20 cellular contexts compared by ENCODE assay signal in the genomic region with DNA sequence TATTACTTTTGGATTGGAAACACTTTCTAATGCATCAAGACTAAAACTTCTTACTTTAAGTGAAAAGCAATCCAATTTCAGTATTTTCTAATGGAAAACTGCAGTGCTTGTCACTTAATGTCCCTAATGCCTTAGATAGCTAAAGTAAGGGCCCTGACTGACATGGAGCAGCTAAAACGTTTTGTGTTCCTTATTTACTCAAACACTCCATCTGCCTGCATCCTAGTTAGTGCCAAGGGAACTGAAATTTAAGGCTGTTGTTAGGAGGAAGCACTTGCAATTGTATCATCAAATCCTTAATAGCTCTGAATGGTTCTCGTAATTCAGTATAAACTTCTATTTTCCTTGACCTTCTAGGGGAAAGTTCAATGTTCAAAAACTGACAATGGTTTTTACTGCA.
DNase-seq lines count a peak whose midpoint lies in the region; TF ChIP-seq lines count a peak whose summit lies in the region.
"Had no signal": no experiment of that assay in that cellular context is flagged by ENCODE, and none has a peak within 500 bp of the region (broad histone marks: within the 10 kb centered on the region; RNA-seq: fewer than 3 reads in every experiment).

No MANE protein-coding gene starts in this region.

- DNase-seq in DMS 273 treated with DMSO at 0.1 percent for 48 hours (lab: John Stamatoyannopoulos, UW) (peak; percentile 29), DMS79 (lab: John Stamatoyannopoulos, UW) (peak; percentile 8), NCI-H2029 treated with DMSO at 0.1 percent for 48 hours (lab: John Stamatoyannopoulos, UW) (peak; percentile 76), NCI-H69 (lab: John Stamatoyannopoulos, UW) (peak; percentile 5), head of caudate nucleus (no peak), HFFc6 (no peak), NCI-H226 (no peak)
- DNase-seq: activated B cell treated with CpG ODN at 0.5 μM for 24 hours; activated CD4-positive, alpha-beta T cell treated with anti-CD3 and anti-CD28 coated beads, Interleukin-2, amount 50 U/mL, for 4 hours; central memory CD4-positive, alpha-beta T cell; kidney glomerular epithelial cell; NCI-H82; SHP77; stimulated activated CD4-positive, alpha-beta T cell treated with anti-CD3 and anti-CD28 coated beads, Interleukin-12 subunit alpha, Interleukin-12 subunit beta, amount 100 ng/mL, for 4 hours; stimulated activated CD4-positive, alpha-beta T cell treated with anti-CD3 and anti-CD28 coated beads, Interleukin-4, amount 100 ng/mL, for 24 hours; stimulated activated naive B cell treated with anti-CD40 and anti-IgM and Interleukin-4, amounts not matched to agents 10 μg/mL and 1 μg/mL and 100 μg/mL, for 72 hours; T1000 had no signal

- H3K36me3 Mint-ChIP-seq in HFFc6 (ENCODE audit: low read depth), result no peaks in the 10 kb centered on the region

- H3K4me3 Mint-ChIP-seq in HFFc6, result no peak overlapping the region
- H3K4me3 Mint-ChIP-seq: activated B cell treated with CpG ODN at 0.5 μM for 24 hours, neural crest cell had no signal

- H3K27ac Mint-ChIP-seq in HFFc6, result no peak overlapping the region
- H3K27ac Mint-ChIP-seq: activated B cell treated with CpG ODN at 0.5 μM for 24 hours; activated naive CD4-positive, alpha-beta T cell treated with anti-CD3 and anti-CD28 coated beads, Interleukin-2, amount 50 U/mL, for 72 hours; activated T-helper 2 cell treated with anti-CD3 and anti-CD28 coated beads, Interferon-gamma antibody, Interleukin-2, Interleukin-4, amounts not matched to agents 10 μg/mL and 5 μg/mL and 100 μg/mL, durations not matched to agents 14 hours and 24 hours and 36 hours had no signal

- TF ChIP-seq CTCF in HFFc6 (IDR thresholded peaks at IDR 0.05), result no peak

- no peaks in the 10 kb centered on the region for H3K9me3 Mint-ChIP-seq in HFFc6
- H3K9me3 Mint-ChIP-seq: activated B cell treated with CpG ODN at 0.5 μM for 24 hours had no signal

- peaks cover 3% of the 10 kb centered on the region for H3K27me3 Mint-ChIP-seq in HFFc6 (ENCODE audit: insufficient read depth)
- H3K27me3 Mint-ChIP-seq: activated B cell treated with CpG ODN at 0.5 μM for 24 hours; stimulated activated naive B cell treated with anti-CD40 and anti-IgM and Interleukin-4, amounts not matched to agents 10 μg/mL and 1 μg/mL and 100 μg/mL, for 72 hours had no signal

- H3K4me1 Mint-ChIP-seq in HFFc6 (ENCODE audit: low read depth), result peaks cover 13% of the 10 kb centered on the region; the same call in 1 of the 2 replicates

- intact Hi-C loops in head of caudate nucleus (cut with DNase I), result no loop called here

Comparison
In these comparisons a context has a peak if more than half of its experiments do, and no peak if none do; other contexts are left out.
1. DNase-seq: peak in DMS 273 treated with DMSO at 0.1 percent for 48 hours (single experiment), DMS79 (single experiment), NCI-H2029 treated with DMSO at 0.1 percent for 48 hours (single experiment) and NCI-H69 (single experiment); none in head of caudate nucleus (0 of 42), HFFc6 (single experiment) and NCI-H226 (single experiment).